Comparison of ENCODE assay signal across 1 cellular context in genomic region chr2:65545818-65546217, GRCh38.
TF ChIP-seq lines count a peak whose summit lies in the region.

No MANE protein-coding gene starts in this region.

TF ChIP-seq in SK-N-SH, 30 proteins besides CTCF, POLR2A, EP300 and RAD21 (continued from another document):
- no peak for TF ChIP-seq PBX3 (IDR thresholded peaks at IDR 0.05)
- no peak for TF ChIP-seq NFIC (IDR thresholded peaks at IDR 0.05; ENCODE audit: borderline replicate concordance)
- no peak for TF ChIP-seq RFX5 (IDR thresholded peaks at IDR 0.05; ENCODE audit: low read length)
- TF ChIP-seq TAF1 (IDR thresholded peaks at IDR 0.05; ENCODE audit: borderline replicate concordance, low read depth, low read length), result no peak
- no peak for TF ChIP-seq TEAD4 (IDR thresholded peaks at IDR 0.05; ENCODE audit: borderline replicate concordance, insufficient read depth)
- TF ChIP-seq SIN3A (IDR thresholded peaks at IDR 0.05; ENCODE audit: borderline replicate concordance, low read depth, low read length), result no peak
- no peak for TF ChIP-seq MAX (IDR thresholded peaks at IDR 0.05; ENCODE audit: low read depth)
- no peak for TF ChIP-seq GATA2 (CRISPR knock-in tag; IDR thresholded peaks at IDR 0.05)
- TF ChIP-seq CHD2 (IDR thresholded peaks at IDR 0.05; ENCODE audit: low read length, partially characterized antibody), result no peak
- TF ChIP-seq POLR2AphosphoS5 (IDR thresholded peaks at IDR 0.05; ENCODE audit: low read depth, low read length), result no peak
TF ChIP-seq in SK-N-SH: peak in this region for 0.
